In the genomic region with DNA sequence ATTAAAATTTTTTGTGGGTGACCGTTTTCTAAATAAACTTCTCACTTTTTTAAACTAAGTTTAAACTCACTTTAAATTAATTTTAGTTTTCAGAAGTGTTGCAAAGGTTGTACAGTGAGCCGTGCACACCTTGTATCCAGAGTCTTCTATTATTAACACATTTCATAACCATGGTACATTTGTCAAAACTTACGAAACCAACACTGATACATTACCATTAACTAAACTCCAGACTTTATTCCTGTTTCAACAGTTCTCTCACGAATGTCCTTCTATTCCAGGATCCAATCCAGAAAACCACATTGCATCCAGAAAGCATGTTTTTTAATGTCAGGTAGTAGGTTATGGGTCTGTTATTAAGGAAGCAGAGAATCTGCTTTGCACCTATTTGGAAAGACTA, we compare ENCODE assay signal across 8 cellular contexts.
"Had no signal": no experiment of that assay in that cellular context is flagged by ENCODE, and none has a peak within 500 bp of the region (broad histone marks: within the 10 kb centered on the region; RNA-seq: fewer than 3 reads in every experiment).

No MANE protein-coding gene starts in this region.

- H3K4me1 ChIP-seq: HAP-1 had no signal

- H3K4me3 ChIP-seq: GM23248, HAP-1, K562 had no signal

- H3K9me3 ChIP-seq: HAP-1 had no signal

- DNase-seq: GM23248, GOT3, H7, HFFc6, IMR-90 had no signal

- FAIRE-seq: K562 had no signal

- H3K9ac ChIP-seq: GM23248 had no signal

- ATAC-seq: HCT116, K562 had no signal

- H3K4me3 Mint-ChIP-seq: HFFc6 had no signal

- H3K27ac Mint-ChIP-seq: HFFc6 had no signal

- H3K27ac ChIP-seq: GM23248 had no signal

- H3K36me3 ChIP-seq: HAP-1 had no signal

- H2AFZ ChIP-seq: GM23248 had no signal
